ENCODE assay signal across 20 cellular contexts in the genomic region with DNA sequence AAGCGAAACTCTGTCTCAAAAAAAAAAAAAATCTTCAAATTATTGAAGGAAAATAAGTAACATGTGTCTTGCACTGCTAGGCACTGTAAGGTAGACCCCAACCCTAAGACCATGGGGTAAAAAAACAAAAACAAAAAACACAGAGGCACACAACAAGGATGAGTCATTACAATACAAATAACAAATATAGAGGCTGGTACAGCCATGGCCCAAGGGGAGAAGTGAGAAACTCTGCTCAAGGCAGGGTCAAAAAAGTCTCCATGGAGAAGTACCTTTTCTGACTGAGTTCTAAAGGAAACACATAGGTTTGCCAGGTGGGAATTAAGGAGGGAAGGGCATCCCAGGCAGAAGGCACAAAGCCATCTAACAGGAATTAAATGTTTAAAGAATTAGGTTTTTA. TPM values are rescaled to one million over a fixed set of nuclear protein-coding genes. Genes with fewer than 3 reads are reported as not detected.
DNase-seq lines count a peak whose midpoint lies in the region; ATAC-seq and TF ChIP-seq lines count a peak whose summit lies in the region.
"Had no signal": no experiment of that assay in that cellular context is flagged by ENCODE, and none has a peak within 500 bp of the region (broad histone marks: within the 10 kb centered on the region; RNA-seq: fewer than 3 reads in every experiment).

No MANE protein-coding gene starts in this region.

- DNase-seq in activated naive CD4-positive, alpha-beta T cell (lab: John Stamatoyannopoulos, UW), result no peak
- DNase-seq in activated naive CD8-positive, alpha-beta T cell treated with anti-CD3 and anti-CD28 coated beads for 36 hours, result no peak
- no peak for DNase-seq in nephron progenitor cell
- no peak for DNase-seq in MG63
- no peak for DNase-seq in NCI-H2171 (lab: John Stamatoyannopoulos, UW)
- no peak for DNase-seq in left cardiac atrium
- DNase-seq: activated T-cell treated with anti-CD3 and anti-CD28 coated beads, Interleukin-2, amount 50 U/mL, for 48 hours; anterior cingulate cortex; EL; esophagus squamous epithelium; GM23248; left ventricle myocardium superior; NCI-H187; NCI-H226; SJCRH30; substantia nigra; T1000; uterus had no signal

- H3K36me3 ChIP-seq in MG63, result peaks cover 31% of the 10 kb centered on the region
- H3K36me3 ChIP-seq: uterus had no signal

- H3K36me3 Mint-ChIP-seq in activated naive CD4-positive, alpha-beta T cell treated with anti-CD3 and anti-CD28 coated beads, Interleukin-2, amount 50 U/mL, for 24 hours, result peaks cover 16% of the 10 kb centered on the region
- peaks cover 7% of the 10 kb centered on the region for H3K36me3 Mint-ChIP-seq in activated naive CD8-positive, alpha-beta T cell treated with anti-CD3 and anti-CD28 coated beads for 36 hours
- H3K36me3 Mint-ChIP-seq in nephron progenitor cell (ENCODE audit: low read depth), result peaks cover 75% of the 10 kb centered on the region

- no peak overlapping the region for H3K4me3 Mint-ChIP-seq in activated naive CD4-positive, alpha-beta T cell treated with anti-CD3 and anti-CD28 coated beads, Interleukin-2, amount 50 U/mL, for 24 hours
- no peak overlapping the region for H3K4me3 Mint-ChIP-seq in activated naive CD8-positive, alpha-beta T cell treated with anti-CD3 and anti-CD28 coated beads for 36 hours
- no peak overlapping the region for H3K4me3 Mint-ChIP-seq in nephron progenitor cell

- peak overlapping the region; percentile 80 for H3K27ac Mint-ChIP-seq in activated naive CD4-positive, alpha-beta T cell treated with anti-CD3 and anti-CD28 coated beads, Interleukin-2, amount 50 U/mL, for 24 hours
- peak overlapping the region; percentile 49 for H3K27ac Mint-ChIP-seq in activated naive CD8-positive, alpha-beta T cell treated with anti-CD3 and anti-CD28 coated beads for 36 hours
- H3K27ac Mint-ChIP-seq in nephron progenitor cell, result peak overlapping the region; percentile 86

- no peaks in the 10 kb centered on the region for H3K27me3 Mint-ChIP-seq in activated naive CD4-positive, alpha-beta T cell treated with anti-CD3 and anti-CD28 coated beads, Interleukin-2, amount 50 U/mL, for 24 hours
- no peaks in the 10 kb centered on the region for H3K27me3 Mint-ChIP-seq in activated naive CD8-positive, alpha-beta T cell treated with anti-CD3 and anti-CD28 coated beads for 36 hours
- no peaks in the 10 kb centered on the region for H3K27me3 Mint-ChIP-seq in nephron progenitor cell (ENCODE audit: low read depth, poor library complexity)

- H3K4me1 Mint-ChIP-seq in activated naive CD4-positive, alpha-beta T cell treated with anti-CD3 and anti-CD28 coated beads, Interleukin-2, amount 50 U/mL, for 24 hours, result peaks cover 8% of the 10 kb centered on the region
- H3K4me1 Mint-ChIP-seq in activated naive CD8-positive, alpha-beta T cell treated with anti-CD3 and anti-CD28 coated beads for 36 hours, result peaks cover 3% of the 10 kb centered on the region
- H3K4me1 Mint-ChIP-seq in nephron progenitor cell, result no peaks in the 10 kb centered on the region

- no peaks in the 10 kb centered on the region for H3K9me3 ChIP-seq in MG63
- H3K9me3 ChIP-seq: esophagus squamous epithelium, SJCRH30, uterus had no signal

- no peak overlapping the region for H3K4me3 ChIP-seq in MG63
- H3K4me3 ChIP-seq: esophagus squamous epithelium, GM23248, SJCRH30, uterus had no signal

- no peaks in the 10 kb centered on the region for H3K27me3 ChIP-seq in MG63
- H3K27me3 ChIP-seq: esophagus squamous epithelium, SJCRH30, uterus had no signal

- H3K9me3 Mint-ChIP-seq in activated naive CD4-positive, alpha-beta T cell treated with anti-CD3 and anti-CD28 coated beads, Interleukin-2, amount 50 U/mL, for 24 hours, result no peaks in the 10 kb centered on the region
- no peaks in the 10 kb centered on the region for H3K9me3 Mint-ChIP-seq in activated naive CD8-positive, alpha-beta T cell treated with anti-CD3 and anti-CD28 coated beads for 36 hours
- no peaks in the 10 kb centered on the region for H3K9me3 Mint-ChIP-seq in nephron progenitor cell

- TF ChIP-seq CTCF in nephron progenitor cell (IDR thresholded peaks at IDR 0.05), result no peak

- intact Hi-C loops in left cardiac atrium (cut with DNase I), result no loop called here

- ATAC-seq in GM18909 (IDR thresholded peaks at IDR 0.05; ENCODE audit: poor library complexity, unreplicated experiment) (peak; percentile 65), left cardiac atrium (no peak)
- ATAC-seq: left ventricle myocardium superior had no signal

RNA-seq across cellular contexts. Expression of a gene that starts 54.5 kb away (rescaled TPM):
- 100 to 1,000 TPM; 128 to 130 TPM for total RNA-seq in activated naive CD8-positive, alpha-beta T cell treated with anti-CD3 and anti-CD28 coated beads for 36 hours
- 45.4 and 119 TPM in 2 replicates for total RNA-seq in MG63 (2014; rRNA removed; shearing (Covaris generic); ENCODE audit: low replicate concordance)
- total RNA-seq in left cardiac atrium, result 100 to 1,000 TPM in 1 of 2 donors, 10 to 100 TPM in 1; 79.1 to 101 TPM
